1 cellular context compared by ENCODE assay signal in genomic region chr1:25998075-25998761, GRCh38.
TF ChIP-seq lines count a peak whose summit lies in the region.

No MANE protein-coding gene starts in this region.

TF ChIP-seq in WTC11, 78 proteins besides CTCF, POLR2A, EP300 and RAD21 (continued from another document):
- TF ChIP-seq ESRRA (CRISPR knock-in tag; IDR thresholded peaks at IDR 0.05; ENCODE audit: borderline replicate concordance) (no peak), ATF6 (CRISPR knock-in tag; IDR thresholded peaks at IDR 0.05) (no peak), FOXP1 (CRISPR knock-in tag; IDR thresholded peaks at IDR 0.05; ENCODE audit: borderline replicate concordance) (no peak), ZSCAN18 (CRISPR knock-in tag; IDR thresholded peaks at IDR 0.05) (0 out of 2 replicates have a peak, but pooled peaks have one; percentile 7), USF1 (CRISPR knock-in tag; IDR thresholded peaks at IDR 0.05) (peak; percentile 89)
